23 cellular contexts compared by ENCODE assay signal in the genomic region with DNA sequence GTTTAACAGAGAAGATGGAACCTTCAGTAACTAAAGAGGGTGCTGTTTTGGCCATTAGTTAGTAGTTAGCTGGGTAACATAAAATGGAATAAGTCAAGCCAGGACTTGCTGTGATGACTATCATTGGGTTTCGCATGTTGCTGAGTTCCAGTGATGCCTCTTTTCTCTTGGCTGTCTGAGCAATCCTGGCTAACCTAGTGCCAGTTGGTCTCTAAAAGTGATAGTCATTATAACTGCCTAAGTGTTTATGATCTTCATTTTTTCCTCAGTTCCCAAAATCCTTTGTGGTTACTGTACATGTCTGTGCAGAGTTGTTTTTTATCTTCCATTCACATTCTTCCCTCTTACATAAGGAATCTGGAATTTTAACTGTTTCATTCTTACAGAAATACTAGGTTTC. TPM values are rescaled to one million over a fixed set of nuclear protein-coding genes. Genes with fewer than 3 reads are reported as not detected.
DNase-seq lines count a peak whose midpoint lies in the region; ATAC-seq, FAIRE-seq and TF ChIP-seq lines count a peak whose summit lies in the region.
"Had no signal": no experiment of that assay in that cellular context is flagged by ENCODE, and none has a peak within 500 bp of the region (broad histone marks: within the 10 kb centered on the region; RNA-seq: fewer than 3 reads in every experiment).

No MANE protein-coding gene starts in this region.

- no peak for TF ChIP-seq POLR2A in endothelial cell of umbilical vein (IDR thresholded peaks at IDR 0.05; ENCODE audit: low read depth, low read length)

- H3K27me3 Mint-ChIP-seq in activated CD8-positive, alpha-beta T cell treated with anti-CD3 and anti-CD28 coated beads for 36 hours, result no peaks in the 10 kb centered on the region
- no peaks in the 10 kb centered on the region for H3K27me3 Mint-ChIP-seq in activated CD8-positive, alpha-beta T cell treated with anti-CD3 and anti-CD28 coated beads, Interleukin-2, amount 10 ng/mL, durations not matched to agents 7 days and 5 days (ENCODE audit: low read depth)
- H3K27me3 Mint-ChIP-seq: activated CD4-positive, alpha-beta T cell treated with anti-CD3 and anti-CD28 coated beads, Interleukin-2, amount 10 ng/mL, durations not matched to agents 24 days and 14 days; brain; CD4-positive, CD25-positive, alpha-beta regulatory T cell; dendritic cell treated with granulocyte-macrophage colony-stimulating factor and Interleukin-4, amounts not matched to agents 40 ng/mL and 50 ng/mL, for 4 days had no signal

- H3K36me3 Mint-ChIP-seq in activated CD8-positive, alpha-beta T cell treated with anti-CD3 and anti-CD28 coated beads for 36 hours (ENCODE audit: low read depth), result peaks cover 68% of the 10 kb centered on the region
- peaks cover 69% of the 10 kb centered on the region for H3K36me3 Mint-ChIP-seq in activated CD8-positive, alpha-beta T cell treated with anti-CD3 and anti-CD28 coated beads, Interleukin-2, amount 10 ng/mL, durations not matched to agents 7 days and 5 days (ENCODE audit: low read depth)

- no peak for ATAC-seq in activated CD8-positive, alpha-beta T cell treated with anti-CD3 and anti-CD28 coated beads for 36 hours
- ATAC-seq in activated CD8-positive, alpha-beta T cell treated with anti-CD3 and anti-CD28 coated beads, Interleukin-2, amount 10 ng/mL, durations not matched to agents 7 days and 5 days, result no peak
- ATAC-seq in HG03571 (IDR thresholded peaks at IDR 0.05; ENCODE audit: unreplicated experiment), result no peak

- TF ChIP-seq CTCF in activated CD8-positive, alpha-beta T cell treated with anti-CD3 and anti-CD28 coated beads for 36 hours (IDR thresholded peaks at IDR 0.05), result no peak
- TF ChIP-seq CTCF in RWPE1 (conservative IDR thresholded peaks at IDR 0.05; ENCODE audit: low read depth) (no peak), endothelial cell of umbilical vein (IDR thresholded peaks at IDR 0.05; ENCODE audit: extremely low read depth in 1 of 2, insufficient read depth in 1 of 2, low read depth in 1 of 2, low read length in 2 of 2) (no peak)

- POLR2A ChIA-PET in activated CD8-positive, alpha-beta T cell treated with anti-CD3 and anti-CD28 coated beads for 36 hours (lab: Charles Lee), result interaction anchor here (1.0 to 2.6 kb wide), 6 partner anchors 10 to 58 kb away, joined by 3 to 8 read pairs (median 4); no protein-coding TSS in a partner anchor
- POLR2A ChIA-PET in activated CD8-positive, alpha-beta T cell treated with anti-CD3 and anti-CD28 coated beads, Interleukin-2, amount 10 ng/mL, durations not matched to agents 7 days and 5 days (lab: Charles Lee), result no interaction called here
- POLR2A ChIA-PET in RWPE1 (lab: Yijun Ruan, JAX; ENCODE audit: low non-redundant PET), result no interaction called here
- POLR2A ChIA-PET in endothelial cell of umbilical vein (lab: Charles Lee), result no interaction called here

- intact Hi-C loops in activated CD8-positive, alpha-beta T cell treated with anti-CD3 and anti-CD28 coated beads for 36 hours (cut with micrococcal nuclease), result no loop called here
- intact Hi-C loops in endothelial cell of umbilical vein (cut with micrococcal nuclease), result loop anchor here (5.0 kb wide), 2 partner anchors 106 to 361 kb away; no protein-coding TSS in a partner anchor

- DNase-seq in activated CD8-positive, alpha-beta T cell treated with anti-CD3 and anti-CD28 coated beads for 36 hours, result no peak
- DNase-seq in activated CD8-positive, alpha-beta T cell treated with anti-CD3 and anti-CD28 coated beads, Interleukin-2, amount 10 ng/mL, durations not matched to agents 7 days and 5 days, result no peak
- DNase-seq in RWPE1 (ENCODE audit: low spot score) (peak; percentile 64), endothelial cell of umbilical vein (ENCODE audit: low read depth, low spot score) (no peak), non-pigmented ciliary epithelial cell (ENCODE audit: low read depth) (peak; percentile 38), COR-L47 (lab: John Stamatoyannopoulos, UW) (no peak), RPMI8226 (no peak)
- DNase-seq: activated CD4-positive, alpha-beta T cell treated with anti-CD3 and anti-CD28 coated beads, Interleukin-2, amount 10 ng/mL, durations not matched to agents 24 days and 14 days; activated naive CD4-positive, alpha-beta T cell treated with Interleukin-2 at 50 U/mL for 16 hours; CD4-positive, CD25-positive, alpha-beta regulatory T cell; left ventricle myocardium inferior; NCI-H1092; NCI-H2029 treated with DMSO at 0.1 percent for 48 hours; NCI-H446; stimulated activated CD8-positive, alpha-beta memory T cell treated with anti-CD3 and anti-CD28 coated beads, Interleukin-4, amount 100 ng/mL, for 48 hours had no signal

- BruUV-seq in endothelial cell of umbilical vein (replicated peaks; lab: Mats Ljungman, UMichigan), result no TSS peak

- dilution Hi-C loops in endothelial cell of umbilical vein (cut with MboI; ENCODE audit: extremely low pct_ligation_motif_present, low sequenced_read_pairs), result no loop called here

- no peak overlapping the region for H3K4me3 Mint-ChIP-seq in activated CD8-positive, alpha-beta T cell treated with anti-CD3 and anti-CD28 coated beads for 36 hours
- no peak overlapping the region for H3K4me3 Mint-ChIP-seq in activated CD8-positive, alpha-beta T cell treated with anti-CD3 and anti-CD28 coated beads, Interleukin-2, amount 10 ng/mL, durations not matched to agents 7 days and 5 days
- H3K4me3 Mint-ChIP-seq: activated CD4-positive, alpha-beta T cell treated with anti-CD3 and anti-CD28 coated beads, Interleukin-2, amount 10 ng/mL, durations not matched to agents 24 days and 14 days; brain; CD4-positive, CD25-positive, alpha-beta regulatory T cell; dendritic cell treated with granulocyte-macrophage colony-stimulating factor and Interleukin-4, amounts not matched to agents 40 ng/mL and 50 ng/mL, for 4 days had no signal

- H3K9me1 ChIP-seq in endothelial cell of umbilical vein (replicated peaks; ENCODE audit: control insufficient read depth, extremely low read depth, insufficient read depth, low read length), result no peaks in the 10 kb centered on the region

- H3K27ac ChIP-seq in RWPE1, result no peak overlapping the region
- peak overlapping the region; percentile 61 for H3K27ac ChIP-seq in endothelial cell of umbilical vein (ENCODE audit: insufficient read depth, low read depth, low read length)
- H3K27ac ChIP-seq: KMS-11, left ventricle myocardium inferior had no signal

- peaks cover 9% of the 10 kb centered on the region for H3K4me1 ChIP-seq in endothelial cell of umbilical vein (ENCODE audit: control insufficient read depth, extremely low read depth, insufficient read depth, low read length)
- H3K4me1 ChIP-seq: left ventricle myocardium inferior had no signal

- H2AFZ ChIP-seq in endothelial cell of umbilical vein (ENCODE audit: low read depth, low read length), result no peak overlapping the region

- FAIRE-seq in endothelial cell of umbilical vein (lab: Jason Lieb, UNC), result no peak
- FAIRE-seq: A204.1, urothelium cell line had no signal

- H3K4me2 ChIP-seq in endothelial cell of umbilical vein (ENCODE audit: insufficient read depth, low read length), result no peak overlapping the region
- H3K4me2 ChIP-seq: KMS-11 had no signal

- H3K4me3 ChIP-seq in endothelial cell of umbilical vein (replicated peaks in 1 of 3; ENCODE audit: insufficient read depth in 1 of 3, low read depth in 1 of 3, low read length in 3 of 3), result no peak overlapping the region
- H3K4me3 ChIP-seq: left ventricle myocardium inferior had no signal

- H3K79me2 ChIP-seq in endothelial cell of umbilical vein (ENCODE audit: control insufficient read depth, insufficient read depth, low read length), result peaks cover 67% of the 10 kb centered on the region

- H3K9me3 ChIP-seq in endothelial cell of umbilical vein (replicated peaks; ENCODE audit: control insufficient read depth, insufficient read depth, low read length), result no peaks in the 10 kb centered on the region
- H3K9me3 ChIP-seq: left ventricle myocardium inferior had no signal

- H3K9ac ChIP-seq in endothelial cell of umbilical vein (replicated peaks; ENCODE audit: extremely low read depth, insufficient read depth, low read length), result no peak overlapping the region
- H3K9ac ChIP-seq: KMS-11 had no signal

- H3K27ac Mint-ChIP-seq in activated CD8-positive, alpha-beta T cell treated with anti-CD3 and anti-CD28 coated beads for 36 hours, result peak overlapping the region; percentile 52
- no peak overlapping the region for H3K27ac Mint-ChIP-seq in activated CD8-positive, alpha-beta T cell treated with anti-CD3 and anti-CD28 coated beads, Interleukin-2, amount 10 ng/mL, durations not matched to agents 7 days and 5 days
- H3K27ac Mint-ChIP-seq: activated CD4-positive, alpha-beta T cell treated with anti-CD3 and anti-CD28 coated beads, Interleukin-2, amount 10 ng/mL, durations not matched to agents 24 days and 14 days; dendritic cell treated with granulocyte-macrophage colony-stimulating factor and Interleukin-4, amounts not matched to agents 40 ng/mL and 50 ng/mL, for 4 days had no signal

- H3K27me3 ChIP-seq in endothelial cell of umbilical vein (ENCODE audit: control insufficient read depth in 2 of 2, insufficient read depth in 2 of 2, low read length in 2 of 2), result no peaks in the 10 kb centered on the region

- peaks cover 2% of the 10 kb centered on the region for H4K20me1 ChIP-seq in endothelial cell of umbilical vein (replicated peaks; ENCODE audit: control insufficient read depth, extremely low read depth, insufficient read depth, low read length)

- H3K4me1 Mint-ChIP-seq in activated CD8-positive, alpha-beta T cell treated with anti-CD3 and anti-CD28 coated beads for 36 hours (ENCODE audit: low read depth), result no peaks in the 10 kb centered on the region
- H3K4me1 Mint-ChIP-seq in activated CD8-positive, alpha-beta T cell treated with anti-CD3 and anti-CD28 coated beads, Interleukin-2, amount 10 ng/mL, durations not matched to agents 7 days and 5 days (ENCODE audit: low read depth), result peaks cover 6% of the 10 kb centered on the region
- H3K4me1 Mint-ChIP-seq: brain had no signal

- no peaks in the 10 kb centered on the region for H3K9me3 Mint-ChIP-seq in activated CD8-positive, alpha-beta T cell treated with anti-CD3 and anti-CD28 coated beads for 36 hours
- H3K9me3 Mint-ChIP-seq in activated CD8-positive, alpha-beta T cell treated with anti-CD3 and anti-CD28 coated beads, Interleukin-2, amount 10 ng/mL, durations not matched to agents 7 days and 5 days (ENCODE audit: insufficient read depth), result no peaks in the 10 kb centered on the region
- H3K9me3 Mint-ChIP-seq: activated CD4-positive, alpha-beta T cell treated with anti-CD3 and anti-CD28 coated beads, Interleukin-2, amount 10 ng/mL, durations not matched to agents 24 days and 14 days; brain; dendritic cell treated with granulocyte-macrophage colony-stimulating factor and Interleukin-4, amounts not matched to agents 40 ng/mL and 50 ng/mL, for 4 days had no signal

- CTCF ChIA-PET in activated CD8-positive, alpha-beta T cell treated with anti-CD3 and anti-CD28 coated beads for 36 hours (lab: Charles Lee), result interaction anchor here (1.2 kb wide), 1 partner anchor 18 kb away, joined by 4 read pairs; no protein-coding TSS in a partner anchor
- CTCF ChIA-PET in activated CD8-positive, alpha-beta T cell treated with anti-CD3 and anti-CD28 coated beads, Interleukin-2, amount 10 ng/mL, durations not matched to agents 7 days and 5 days (lab: Charles Lee), result interaction anchor here (1.6 kb wide), 1 partner anchor 334 kb away, joined by 3 read pairs; no protein-coding TSS in a partner anchor
- CTCF ChIA-PET in RWPE1 (lab: Yijun Ruan, JAX), result interaction anchor here (0.6 kb wide), 1 partner anchor 57 kb away, joined by 5 read pairs; no protein-coding TSS in a partner anchor
- CTCF ChIA-PET in endothelial cell of umbilical vein (lab: Charles Lee), result interaction anchor here (1.0 to 1.3 kb wide), 3 partner anchors 10 to 361 kb away, joined by 3 read pairs; no protein-coding TSS in a partner anchor

- peaks cover 19 to 37% of the 10 kb centered on the region in 2 experiments for H3K36me3 ChIP-seq in endothelial cell of umbilical vein (ENCODE audit: control insufficient read depth in 2 of 2, extremely low read depth in 1 of 2, insufficient read depth in 2 of 2, low read length in 2 of 2)

RNA-seq across cellular contexts. Expression of a gene that starts 33.4 kb away (rescaled TPM):
- 100 to 1,000 TPM; 121 to 129 TPM for total RNA-seq in activated CD8-positive, alpha-beta T cell treated with anti-CD3 and anti-CD28 coated beads for 36 hours
- 10 to 100 TPM; 70.3 to 81.2 TPM for total RNA-seq in activated CD8-positive, alpha-beta T cell treated with anti-CD3 and anti-CD28 coated beads, Interleukin-2, amount 10 ng/mL, durations not matched to agents 7 days and 5 days
- total RNA-seq in endothelial cell of umbilical vein, result 60.6 and 65.0 TPM in 2 replicates
- 17.5 and 23.7 TPM in 2 replicates for polyA plus RNA-seq in endothelial cell of umbilical vein
- 36.0 and 40.0 TPM in 2 replicates for polyA plus RNA-seq in endothelial cell of umbilical vein (2011; cell fraction: cytosol; rRNA removed)
- polyA plus RNA-seq in endothelial cell of umbilical vein (2011; cell fraction: nucleus; rRNA removed), result 48.4 and 71.5 TPM in 2 replicates
- 48.6 and 74.5 TPM in 2 replicates for polyA plus RNA-seq in endothelial cell of umbilical vein (2012)
- polyA minus RNA-seq in endothelial cell of umbilical vein, result 63.9 and 69.7 TPM in 2 replicates
- 96.1 TPM for polyA minus RNA-seq in endothelial cell of umbilical vein (2011; cell fraction: cytosol; rRNA and poly(A)+ RNA removed)
- 69.1 and 84.2 TPM in 2 replicates for polyA minus RNA-seq in endothelial cell of umbilical vein (2011; cell fraction: nucleus; rRNA and poly(A)+ RNA removed)

RNA-seq across cellular contexts. Expression of a gene that starts 53.2 kb away (rescaled TPM):
- total RNA-seq in activated CD8-positive, alpha-beta T cell treated with anti-CD3 and anti-CD28 coated beads for 36 hours, result 1 to 10 TPM; 2.3 to 2.7 TPM
- 10 to 100 TPM; 10.0 to 10.5 TPM for total RNA-seq in activated CD8-positive, alpha-beta T cell treated with anti-CD3 and anti-CD28 coated beads, Interleukin-2, amount 10 ng/mL, durations not matched to agents 7 days and 5 days
- not detected in 2 replicates for total RNA-seq in endothelial cell of umbilical vein
- polyA plus RNA-seq in endothelial cell of umbilical vein, result not detected in 2 replicates
- polyA plus RNA-seq in endothelial cell of umbilical vein (2011; cell fraction: cytosol; rRNA removed), result not detected in 2 replicates
- 0.03 and 0.09 TPM in 2 replicates for polyA plus RNA-seq in endothelial cell of umbilical vein (2011; cell fraction: nucleus; rRNA removed)
- 0.53 and 0.64 TPM in 2 replicates for polyA plus RNA-seq in endothelial cell of umbilical vein (2012)
- polyA minus RNA-seq in endothelial cell of umbilical vein, result not detected in 2 replicates
- 1.5 TPM for polyA minus RNA-seq in endothelial cell of umbilical vein (2011; cell fraction: cytosol; rRNA and poly(A)+ RNA removed)
- polyA minus RNA-seq in endothelial cell of umbilical vein (2011; cell fraction: nucleus; rRNA and poly(A)+ RNA removed), result not detected in 2 replicates
- total RNA-seq: epithelial cell of proximal tubule, renal cortical epithelial cell had no signal

RNA-seq across cellular contexts. Expression of a gene that starts 57.8 kb away (rescaled TPM):
- total RNA-seq in activated CD8-positive, alpha-beta T cell treated with anti-CD3 and anti-CD28 coated beads for 36 hours, result 10 to 100 TPM; 14.5 to 19.3 TPM
- 10 to 100 TPM; 15.1 to 15.5 TPM for total RNA-seq in activated CD8-positive, alpha-beta T cell treated with anti-CD3 and anti-CD28 coated beads, Interleukin-2, amount 10 ng/mL, durations not matched to agents 7 days and 5 days
- 13.6 and 14.9 TPM in 2 replicates for total RNA-seq in endothelial cell of umbilical vein
- polyA plus RNA-seq in endothelial cell of umbilical vein, result 4.2 and 4.6 TPM in 2 replicates
- 7.9 and 8.1 TPM in 2 replicates for polyA plus RNA-seq in endothelial cell of umbilical vein (2011; cell fraction: cytosol; rRNA removed)
- polyA plus RNA-seq in endothelial cell of umbilical vein (2011; cell fraction: nucleus; rRNA removed), result 9.9 and 11.1 TPM in 2 replicates
- 19.1 and 24.5 TPM in 2 replicates for polyA plus RNA-seq in endothelial cell of umbilical vein (2012)
- 3.9 and 4.5 TPM in 2 replicates for polyA minus RNA-seq in endothelial cell of umbilical vein
- 7.8 TPM for polyA minus RNA-seq in endothelial cell of umbilical vein (2011; cell fraction: cytosol; rRNA and poly(A)+ RNA removed)
- polyA minus RNA-seq in endothelial cell of umbilical vein (2011; cell fraction: nucleus; rRNA and poly(A)+ RNA removed), result 7.9 and 8.6 TPM in 2 replicates

Comparison
In these comparisons a context has a peak if more than half of its experiments do, and no peak if none do; other contexts are left out.
1. DNase-seq: peak in RWPE1 (single experiment) and non-pigmented ciliary epithelial cell (single experiment); none in activated CD8-positive, alpha-beta T cell treated with anti-CD3 and anti-CD28 coated beads for 36 hours (single experiment), activated CD8-positive, alpha-beta T cell treated with anti-CD3 and anti-CD28 coated beads, Interleukin-2, amount 10 ng/mL, durations not matched to agents 7 days and 5 days (single experiment), endothelial cell of umbilical vein (single experiment), COR-L47 (single experiment) and RPMI8226 (single experiment).